In genomic region chr1:77354536-77354935, GRCh38 we compare ENCODE assay signal across 25 cellular contexts.
"Had no signal": no experiment of that assay in that cellular context is flagged by ENCODE, and none has a peak within 500 bp of the region (broad histone marks: within the 10 kb centered on the region; RNA-seq: fewer than 3 reads in every experiment).

No MANE protein-coding gene starts in this region.

- H3K4me1 ChIP-seq: esophagus squamous epithelium, heart right ventricle, neural progenitor cell, prostate gland, sigmoid colon, spleen, tibial nerve, upper lobe of left lung had no signal

- H3K9me3 ChIP-seq: esophagus squamous epithelium, heart right ventricle, mucosa of descending colon, prostate gland, sigmoid colon, spleen, thoracic aorta, tibial nerve, upper lobe of left lung had no signal

- H3K9ac ChIP-seq: neural progenitor cell had no signal

- H3K4me3 Mint-ChIP-seq: effector memory CD8-positive, alpha-beta T cell; memory B cell; nephron; neural progenitor cell; stimulated activated naive B cell treated with anti-CD40 and anti-IgM and Interleukin-4, amounts not matched to agents 10 μg/mL and 1 μg/mL and 100 μg/mL, for 72 hours; stimulated activated naive CD8-positive, alpha-beta T cell treated with anti-CD3 and anti-CD28 coated beads, Interleukin-15, Interleukin-2, amounts not matched to agents 100 ng/mL and 50 ng/mL, for 24 hours had no signal

- ATAC-seq: effector memory CD8-positive, alpha-beta T cell; heart right ventricle; left ventricle myocardium superior; mucosa of descending colon; right cardiac atrium; stimulated activated naive B cell treated with anti-CD40 and anti-IgM and Interleukin-4, amounts not matched to agents 10 μg/mL and 1 μg/mL and 100 μg/mL, for 72 hours had no signal

- H3K36me3 ChIP-seq: esophagus squamous epithelium, heart right ventricle, neural progenitor cell, prostate gland, sigmoid colon, spleen, thoracic aorta, tibial nerve, upper lobe of left lung had no signal

- H3K27ac Mint-ChIP-seq: memory B cell; nephron; neural progenitor cell; stimulated activated naive B cell treated with anti-CD40 and anti-IgM and Interleukin-4, amounts not matched to agents 10 μg/mL and 1 μg/mL and 100 μg/mL, for 72 hours; stimulated activated naive CD8-positive, alpha-beta T cell treated with anti-CD3 and anti-CD28 coated beads, Interleukin-15, Interleukin-2, amounts not matched to agents 100 ng/mL and 50 ng/mL, for 24 hours had no signal

- H3K4me2 ChIP-seq: neural progenitor cell had no signal

- H3K9me3 Mint-ChIP-seq: effector memory CD8-positive, alpha-beta T cell; memory B cell; nephron; neural progenitor cell; stimulated activated naive B cell treated with anti-CD40 and anti-IgM and Interleukin-4, amounts not matched to agents 10 μg/mL and 1 μg/mL and 100 μg/mL, for 72 hours; stimulated activated naive CD8-positive, alpha-beta T cell treated with anti-CD3 and anti-CD28 coated beads, Interleukin-15, Interleukin-2, amounts not matched to agents 100 ng/mL and 50 ng/mL, for 24 hours had no signal

- H3K4me3 ChIP-seq: coronary artery, esophagus squamous epithelium, heart right ventricle, lung, mucosa of descending colon, neural progenitor cell, prostate gland, sigmoid colon, skin epidermis, spleen, thoracic aorta, tibial nerve, upper lobe of left lung had no signal

- H3K27me3 Mint-ChIP-seq: effector memory CD8-positive, alpha-beta T cell; stimulated activated naive B cell treated with anti-CD40 and anti-IgM and Interleukin-4, amounts not matched to agents 10 μg/mL and 1 μg/mL and 100 μg/mL, for 72 hours; stimulated activated naive CD8-positive, alpha-beta T cell treated with anti-CD3 and anti-CD28 coated beads, Interleukin-15, Interleukin-2, amounts not matched to agents 100 ng/mL and 50 ng/mL, for 24 hours had no signal

- DNase-seq: dermis blood vessel endothelial cell; effector memory CD8-positive, alpha-beta T cell; erythroblast; esophagus squamous epithelium; foreskin melanocyte; glutamatergic neuron; heart right ventricle; hippocampal formation; left ventricle myocardium superior; mucosa of descending colon; right cardiac atrium; sigmoid colon; spleen; stimulated activated naive B cell treated with anti-CD40 and anti-IgM and Interleukin-4, amounts not matched to agents 10 μg/mL and 1 μg/mL and 100 μg/mL, for 72 hours; upper lobe of left lung had no signal

- H3K27ac ChIP-seq: coronary artery, esophagus squamous epithelium, heart right ventricle, neural progenitor cell, prostate gland, sigmoid colon, skin epidermis, spleen, thoracic aorta, tibial nerve, upper lobe of left lung had no signal

- H3K36me3 Mint-ChIP-seq: memory B cell; neural progenitor cell; stimulated activated naive B cell treated with anti-CD40 and anti-IgM and Interleukin-4, amounts not matched to agents 10 μg/mL and 1 μg/mL and 100 μg/mL, for 72 hours had no signal

- H3K27me3 ChIP-seq: esophagus squamous epithelium, neural progenitor cell, sigmoid colon, spleen, tibial nerve, upper lobe of left lung had no signal

- H3K4me1 Mint-ChIP-seq: memory B cell; nephron; neural progenitor cell; stimulated activated naive B cell treated with anti-CD40 and anti-IgM and Interleukin-4, amounts not matched to agents 10 μg/mL and 1 μg/mL and 100 μg/mL, for 72 hours had no signal
